Comparison of ENCODE assay signal across 1 cellular context in genomic region chr9:114365194-114365593, GRCh38.
TF ChIP-seq lines count a peak whose summit lies in the region.

No MANE protein-coding gene starts in this region.

TF ChIP-seq in GM12878, 131 proteins besides CTCF, POLR2A, EP300 and RAD21:
- no peak for TF ChIP-seq POLR2AphosphoS2 (IDR thresholded peaks at IDR 0.05; ENCODE audit: low read depth, low read length)
- no peak for TF ChIP-seq IRF5 (IDR thresholded peaks at IDR 0.05; ENCODE audit: borderline replicate concordance)
- no peak for TF ChIP-seq RCOR1 (conservative IDR thresholded peaks at IDR 0.05; ENCODE audit: low read depth, low read length)
- TF ChIP-seq CBX3 (IDR thresholded peaks at IDR 0.05; ENCODE audit: borderline replicate concordance, low read depth), result no peak
- no peak for TF ChIP-seq SREBF1 (IDR thresholded peaks at IDR 0.05; ENCODE audit: low read length)
- no peak for TF ChIP-seq HDGF (IDR thresholded peaks at IDR 0.05)
- TF ChIP-seq ZNF592 (IDR thresholded peaks at IDR 0.05), result no peak
- TF ChIP-seq MYC (IDR thresholded peaks at IDR 0.05; ENCODE audit: insufficient read depth, insufficient read length, insufficient replicate concordance, low read length, severe bottlenecking), result no peak
- no peak for TF ChIP-seq POLR2AphosphoS5 (IDR thresholded peaks at IDR 0.05; ENCODE audit: low read length)
- TF ChIP-seq TCF3 (IDR thresholded peaks at IDR 0.05; ENCODE audit: borderline replicate concordance, insufficient read depth, low read depth, low read length), result no peak
- no peak for TF ChIP-seq RBBP5 (conservative IDR thresholded peaks at IDR 0.05)
- TF ChIP-seq STAT1 (conservative IDR thresholded peaks at IDR 0.05), result no peak
- no peak for TF ChIP-seq JUNB (IDR thresholded peaks at IDR 0.05)
- no peak for TF ChIP-seq ATF2 (IDR thresholded peaks at IDR 0.05; ENCODE audit: low read length)
- no peak for TF ChIP-seq USF2 (IDR thresholded peaks at IDR 0.05; ENCODE audit: borderline replicate concordance, low read depth, low read length)
- TF ChIP-seq CHD2 (IDR thresholded peaks at IDR 0.05; ENCODE audit: borderline replicate concordance, low read depth, low read length), result no peak
- no peak for TF ChIP-seq ATF7 (IDR thresholded peaks at IDR 0.05; ENCODE audit: low read depth)
- no peak for TF ChIP-seq YBX1 (IDR thresholded peaks at IDR 0.05)
